In the genomic region with DNA sequence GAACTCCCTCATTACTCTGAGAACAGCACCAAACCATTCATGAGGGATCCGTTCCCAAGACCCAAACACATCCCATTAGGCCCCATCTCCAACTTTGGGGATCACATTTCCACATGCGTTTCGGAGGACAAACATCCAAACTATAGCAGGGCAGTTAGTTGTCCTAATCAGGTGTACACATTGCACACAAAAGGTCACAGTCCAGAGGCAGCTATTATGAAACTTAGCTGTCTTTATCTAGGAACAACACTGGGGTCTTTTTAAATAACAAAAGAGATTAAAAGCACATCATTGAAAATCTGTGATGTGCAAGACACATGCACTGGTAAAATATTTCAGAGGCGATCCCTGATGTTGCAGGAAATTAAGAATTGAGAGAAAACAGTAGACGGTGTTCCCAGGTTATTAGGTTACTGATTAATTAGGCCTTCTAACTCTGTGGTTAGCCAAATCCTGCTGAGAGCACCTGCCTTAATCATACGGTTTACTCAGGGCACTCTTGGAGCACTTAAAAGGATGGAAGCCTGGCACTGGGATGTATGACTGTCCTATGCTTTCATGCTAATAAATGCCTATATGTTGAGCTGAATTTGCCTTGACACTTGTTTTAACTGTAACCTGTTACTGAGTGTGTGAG, we compare ENCODE assay signal across 19 cellular contexts.
DNase-seq lines count a peak whose midpoint lies in the region; ATAC-seq and FAIRE-seq lines count a peak whose summit lies in the region.
"Had no signal": no experiment of that assay in that cellular context is flagged by ENCODE, and none has a peak within 500 bp of the region (broad histone marks: within the 10 kb centered on the region; RNA-seq: fewer than 3 reads in every experiment).

No MANE protein-coding gene starts in this region.

- H2BK120ac ChIP-seq in neuronal stem cell (ENCODE audit: low read depth, low read length): no peak overlapping the region

- H2AFZ ChIP-seq in neuronal stem cell (ENCODE audit: low read length): no peak overlapping the region

- no peak overlapping the region for H4K8ac ChIP-seq in neuronal stem cell (ENCODE audit: low read depth, low read length)

- no peaks in the 10 kb centered on the region for H3K79me1 ChIP-seq in neuronal stem cell (ENCODE audit: low read depth, low read length)

- H4K91ac ChIP-seq in neuronal stem cell (ENCODE audit: low read depth, low read length, poor library complexity): no peak overlapping the region

- no peak overlapping the region for H2BK15ac ChIP-seq in neuronal stem cell (ENCODE audit: low read length)

- H3K4ac ChIP-seq in neuronal stem cell (ENCODE audit: low read length): no peak overlapping the region

- no peak overlapping the region for H2BK5ac ChIP-seq in neuronal stem cell (ENCODE audit: low read length)

- H2BK12ac ChIP-seq in neuronal stem cell (ENCODE audit: low read length): no peak overlapping the region

- no peak overlapping the region for H3K23ac ChIP-seq in neuronal stem cell (ENCODE audit: low read depth, low read length, poor library complexity)

- no CpG with 5 or more reads among the region's 6 CpGs for WGBS in neuronal stem cell (ENCODE audit: extremely low coverage in 2 of 2, insufficient read length in 2 of 2, insufficient replicate concordance in 1 of 2), 2 donors

- H3K18ac ChIP-seq in neuronal stem cell (ENCODE audit: low read length): no peak overlapping the region

- FAIRE-seq in HTR-8/SVneo (lab: Jason Lieb, UNC): no peak
- FAIRE-seq: GM12891, GM18507, H1, RCC 7860 had no signal

- DNase-seq in DMS153 (lab: John Stamatoyannopoulos, UW): peak; percentile 9
- DNase-seq in DMS153 treated with DMSO at 0.1 percent for 48 hours (lab: John Stamatoyannopoulos, UW; ENCODE audit: unreplicated experiment): no peak
- peak; percentile 27 for DNase-seq in NCI-H1105 (lab: John Stamatoyannopoulos, UW)
- peak; percentile 69 for DNase-seq in SW480 (ENCODE audit: low spot score)
- no peak for DNase-seq in neuronal stem cell (ENCODE audit: low spot score)
- DNase-seq in HTR-8/SVneo (ENCODE audit: insufficient read length, low spot score): no peak
- DNase-seq: CD8-positive, alpha-beta T cell; GF-D8; NCI-H1048; NCI-H446 treated with DMSO at 0.1 percent for 48 hours; SIG-M5 had no signal

- no peak overlapping the region for H3K14ac ChIP-seq in neuronal stem cell (ENCODE audit: low read length)

- no peak overlapping the region for H2AK5ac ChIP-seq in neuronal stem cell (ENCODE audit: low read depth, low read length)

- H3K4me2 ChIP-seq in neuronal stem cell (ENCODE audit: insufficient read depth, low read length, poor library complexity, severe bottlenecking): no peak overlapping the region
- H3K4me2 ChIP-seq: BLaER1 had no signal

- no peaks in the 10 kb centered on the region for H3K36me3 ChIP-seq in neuronal stem cell (replicated peaks in 1 of 2; ENCODE audit: control insufficient read depth in 2 of 2, insufficient read depth in 2 of 2, low read length in 2 of 2)
- H3K36me3 ChIP-seq: BLaER1 had no signal

- peak overlapping the region; percentile 38 for H3K27ac ChIP-seq in neuronal stem cell (replicated peaks; ENCODE audit: low read length)
- H3K27ac ChIP-seq: 22Rv1, BLaER1 had no signal

- H3K9me3 ChIP-seq in neuronal stem cell (replicated peaks in 1 of 2; ENCODE audit: control insufficient read depth in 2 of 2, insufficient read depth in 1 of 2, low read depth in 1 of 2, low read length in 2 of 2): peaks cover 0 to 6% of the 10 kb centered on the region in 2 donors
- H3K9me3 ChIP-seq: BLaER1 had no signal

- no peak overlapping the region for H3K4me3 ChIP-seq in neuronal stem cell (ENCODE audit: low read length in 2 of 2)
- H3K4me3 ChIP-seq: BLaER1 had no signal

- no peak overlapping the region for H3K9ac ChIP-seq in neuronal stem cell (ENCODE audit: low read depth, low read length, poor library complexity)
- H3K9ac ChIP-seq: BLaER1 had no signal

- ATAC-seq in GM21447 (IDR thresholded peaks at IDR 0.05; ENCODE audit: unreplicated experiment) (no peak), HG02981 (IDR thresholded peaks at IDR 0.05; ENCODE audit: unreplicated experiment) (no peak)
- ATAC-seq: CD8-positive, alpha-beta T cell had no signal

- H3K4me1 ChIP-seq in neuronal stem cell (ENCODE audit: control insufficient read depth in 2 of 2, insufficient read depth in 1 of 2, low read depth in 1 of 2, low read length in 2 of 2): peaks cover 6 to 11% of the 10 kb centered on the region in 2 donors
- H3K4me1 ChIP-seq: BLaER1 had no signal

- H3K27me3 ChIP-seq in neuronal stem cell (ENCODE audit: control insufficient read depth in 3 of 3, insufficient read depth in 3 of 3, low read depth in 1 of 3, low read length in 3 of 3): peaks cover 0 to 3% (median 0%) of the 10 kb centered on the region in 3 experiments
- H3K27me3 ChIP-seq: BLaER1 had no signal

Comparison
In these comparisons a context has a peak if more than half of its experiments do, and no peak if none do; other contexts are left out.
1. DNase-seq: peak in DMS153 (single experiment), NCI-H1105 (single experiment) and SW480 (single experiment); none in DMS153 treated with DMSO at 0.1 percent for 48 hours (single experiment), neuronal stem cell (single experiment) and HTR-8/SVneo (single experiment).